17 cellular contexts compared by ENCODE assay signal in the genomic region with DNA sequence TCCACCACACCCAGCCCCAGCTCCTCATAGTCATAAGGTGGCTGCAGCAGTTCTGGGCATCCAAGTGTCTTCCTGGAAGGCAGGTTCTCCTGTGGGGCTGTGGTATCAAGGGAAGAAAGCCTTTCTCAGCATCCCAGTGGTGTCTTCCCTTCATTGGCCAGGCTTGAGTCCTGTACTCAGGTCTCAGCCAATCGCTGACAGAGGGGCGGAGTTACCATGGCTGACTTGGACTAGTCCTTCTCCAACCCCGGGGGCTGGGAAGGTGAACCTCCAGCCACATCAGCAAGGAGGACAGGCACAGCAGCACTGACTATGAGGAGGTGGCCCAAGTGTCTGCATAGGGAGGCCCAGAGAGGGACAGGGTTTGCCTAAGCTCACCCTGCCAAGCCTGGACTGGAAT.
A peak's percentile ranks its signal among the peaks of the same experiment; 100 is the strongest.
DNase-seq lines count a peak whose midpoint lies in the region; ATAC-seq, FAIRE-seq and TF ChIP-seq lines count a peak whose summit lies in the region.
"Had no signal": no experiment of that assay in that cellular context is flagged by ENCODE, and none has a peak within 500 bp of the region (broad histone marks: within the 10 kb centered on the region; RNA-seq: fewer than 3 reads in every experiment).

No MANE protein-coding gene starts in this region.

- ATAC-seq in A549: peak; percentile 23 to 61; a peak in 4 of 6 replicates
- ATAC-seq in HG03135 (IDR thresholded peaks at IDR 0.05; ENCODE audit: unreplicated experiment): peak; percentile 31
- peak; percentile 19 for ATAC-seq in activated naive CD8-positive, alpha-beta T cell treated with anti-CD3 and anti-CD28 coated beads, Interleukin-2, amount 10 ng/mL, durations not matched to agents 7 days and 5 days (ENCODE audit: low read depth)
- ATAC-seq in HG03521 (IDR thresholded peaks at IDR 0.05; ENCODE audit: unreplicated experiment): no peak
- ATAC-seq: left ventricle myocardium superior, sciatic nerve had no signal

- POLR2A ChIA-PET in A549 (lab: Yijun Ruan, JAX): no interaction called here
- POLR2A ChIA-PET in activated naive CD8-positive, alpha-beta T cell treated with anti-CD3 and anti-CD28 coated beads, Interleukin-2, amount 10 ng/mL, durations not matched to agents 7 days and 5 days (lab: Charles Lee): interaction anchor here (1.2 to 2.5 kb wide), 2 partner anchors 12 to 23 kb away, joined by 7 to 8 read pairs; no protein-coding TSS in a partner anchor

- H3K4me1 ChIP-seq in A549: no peaks in the 10 kb centered on the region
- H3K4me1 ChIP-seq in BLaER1 treated with 17β-estradiol and CSF1 and Interleukin-3, amounts not matched to agents 10 nM and 100 nM: peaks cover 0 to 29% (median 21%) of the 10 kb centered on the region in 10 experiments; a peak in 15 of 20 replicates
- H3K4me1 ChIP-seq: parathyroid adenoma had no signal

- no peak for FAIRE-seq in A549 (lab: Jason Lieb, UNC)

- no peaks in the 10 kb centered on the region for H3K36me3 ChIP-seq in BLaER1 treated with 17β-estradiol and CSF1 and Interleukin-3, amounts not matched to agents 10 nM and 100 nM

- no peaks in the 10 kb centered on the region for H3K27me3 ChIP-seq in BLaER1 treated with 17β-estradiol and CSF1 and Interleukin-3, amounts not matched to agents 10 nM and 100 nM

- H4K20me1 ChIP-seq in BLaER1 treated with 17β-estradiol and CSF1 and Interleukin-3, amounts not matched to agents 10 nM and 100 nM: no peaks in the 10 kb centered on the region

- H3K36me3 Mint-ChIP-seq in activated naive CD8-positive, alpha-beta T cell treated with anti-CD3 and anti-CD28 coated beads, Interleukin-2, amount 10 ng/mL, durations not matched to agents 7 days and 5 days: no peaks in the 10 kb centered on the region
- H3K36me3 Mint-ChIP-seq: activated naive CD4-positive, alpha-beta T cell treated with anti-CD3 and anti-CD28 coated beads, Interleukin-2, amount 50 U/mL, for 24 hours had no signal

- 58% methylated on average over 2 of the region's 3 CpGs for WGBS in A549 (ENCODE audit: missing lambda C conversion rate)

- TF ChIP-seq EP300 in A549 (IDR thresholded peaks at IDR 0.05): no peak

- CTCF ChIA-PET in A549 (lab: Yijun Ruan, JAX): no interaction called here

- TF ChIP-seq RAD21 in A549 (conservative IDR thresholded peaks at IDR 0.05 in 1 of 2, IDR thresholded peaks at IDR 0.05 in 1 of 2): no peak

- H3K9ac ChIP-seq in BLaER1 treated with 17β-estradiol and CSF1 and Interleukin-3, amounts not matched to agents 10 nM and 100 nM: 0 out of 22 replicates have a peak overlapping the region, but pooled peaks of 1 of the 11 experiments have one; percentile 18
- H3K9ac ChIP-seq: parathyroid adenoma had no signal

- H3K9me3 ChIP-seq in A549: no peaks in the 10 kb centered on the region
- no peaks in the 10 kb centered on the region for H3K9me3 ChIP-seq in BLaER1 treated with 17β-estradiol and CSF1 and Interleukin-3, amounts not matched to agents 10 nM and 100 nM (replicated peaks in 1 of 11)

- H3K4me3 Mint-ChIP-seq in activated naive CD8-positive, alpha-beta T cell treated with anti-CD3 and anti-CD28 coated beads, Interleukin-2, amount 10 ng/mL, durations not matched to agents 7 days and 5 days: no peak overlapping the region
- H3K4me3 Mint-ChIP-seq: activated naive CD4-positive, alpha-beta T cell treated with anti-CD3 and anti-CD28 coated beads, Interleukin-2, amount 50 U/mL, for 24 hours had no signal

- H3K27me3 Mint-ChIP-seq in activated naive CD8-positive, alpha-beta T cell treated with anti-CD3 and anti-CD28 coated beads, Interleukin-2, amount 10 ng/mL, durations not matched to agents 7 days and 5 days: peaks cover 23% of the 10 kb centered on the region

- H3K9me3 Mint-ChIP-seq in activated naive CD8-positive, alpha-beta T cell treated with anti-CD3 and anti-CD28 coated beads, Interleukin-2, amount 10 ng/mL, durations not matched to agents 7 days and 5 days: no peaks in the 10 kb centered on the region
- H3K9me3 Mint-ChIP-seq: activated naive CD4-positive, alpha-beta T cell treated with anti-CD3 and anti-CD28 coated beads, Interleukin-2, amount 50 U/mL, for 24 hours had no signal

- H3K4me1 Mint-ChIP-seq in activated naive CD8-positive, alpha-beta T cell treated with anti-CD3 and anti-CD28 coated beads, Interleukin-2, amount 10 ng/mL, durations not matched to agents 7 days and 5 days: peaks cover 31% of the 10 kb centered on the region

- H3K4me3 ChIP-seq in A549: no peak overlapping the region
- no peak overlapping the region for H3K4me3 ChIP-seq in BLaER1 treated with 17β-estradiol and CSF1 and Interleukin-3, amounts not matched to agents 10 nM and 100 nM

- no peak for TF ChIP-seq POLR2A in A549 (IDR thresholded peaks at IDR 0.05; ENCODE audit: low read length)

- H3K4me2 ChIP-seq in A549: no peak overlapping the region
- H3K4me2 ChIP-seq in BLaER1 treated with 17β-estradiol and CSF1 and Interleukin-3, amounts not matched to agents 10 nM and 100 nM: peak overlapping the region in 6 of 11 experiments; percentile 15 to 47 (median 30); a peak in 9 of 22 replicates

- H3K27ac Mint-ChIP-seq in activated naive CD8-positive, alpha-beta T cell treated with anti-CD3 and anti-CD28 coated beads, Interleukin-2, amount 10 ng/mL, durations not matched to agents 7 days and 5 days: peak overlapping the region; percentile 12
- H3K27ac Mint-ChIP-seq: activated naive CD4-positive, alpha-beta T cell treated with anti-CD3 and anti-CD28 coated beads, Interleukin-2, amount 50 U/mL, for 24 hours had no signal

- no peak overlapping the region for H3K27ac ChIP-seq in A549
- peak overlapping the region in 4 of 11 experiments; percentile 21 to 35 (median 29); a peak in 6 of 22 replicates for H3K27ac ChIP-seq in BLaER1 treated with 17β-estradiol and CSF1 and Interleukin-3, amounts not matched to agents 10 nM and 100 nM
- H3K27ac ChIP-seq: parathyroid adenoma had no signal

- DNase-seq in A549 (ENCODE audit: low read depth in 1 of 2, low spot score in 1 of 2) (peak in 1 of 2 experiments; percentile 12), inferior parietal cortex (ENCODE audit: extremely low spot score) (no peak), NCI-H2227 (lab: John Stamatoyannopoulos, UW; ENCODE audit: unreplicated experiment) (no peak)
- DNase-seq in activated naive CD8-positive, alpha-beta T cell treated with anti-CD3 and anti-CD28 coated beads, Interleukin-2, amount 10 ng/mL, durations not matched to agents 7 days and 5 days: no peak
- DNase-seq: activated CD4-positive, CD25-positive, alpha-beta regulatory T cell; cerebellar nuclear complex; foreskin fibroblast; GOT3; left ventricle myocardium superior; NCI-H2171 treated with DMSO at 0.1 percent for 48 hours; NCI-H526 treated with DMSO at 0.1 percent for 48 hours had no signal

- TF ChIP-seq CTCF in A549 (IDR thresholded peaks at IDR 0.05): no peak

TF ChIP-seq in A549, 52 proteins besides CTCF, POLR2A, EP300 and RAD21 (continues in another document):
- TF ChIP-seq USF2 (IDR thresholded peaks at IDR 0.05) (no peak), MAZ (IDR thresholded peaks at IDR 0.05; ENCODE audit: borderline replicate concordance, low read depth, low read length) (no peak), HOXA7 (CRISPR knock-in tag; IDR thresholded peaks at IDR 0.05) (no peak), HOXB13 (CRISPR knock-in tag; IDR thresholded peaks at IDR 0.05; ENCODE audit: low read depth) (no peak), RFX5 (IDR thresholded peaks at IDR 0.05) (no peak), RNF2 (IDR thresholded peaks at IDR 0.05; ENCODE audit: borderline replicate concordance, low read depth) (no peak), JUN (IDR thresholded peaks at IDR 0.05) (no peak), PHF8 (IDR thresholded peaks at IDR 0.05; ENCODE audit: borderline replicate concordance, low read depth) (no peak), EHF (CRISPR knock-in tag; IDR thresholded peaks at IDR 0.05) (no peak), NFE2L2 (conservative IDR thresholded peaks at IDR 0.05; ENCODE audit: low read length) (no peak), NR3C1 (IDR thresholded peaks at IDR 0.05) (no peak), ATOH8 (CRISPR knock-in tag; IDR thresholded peaks at IDR 0.05; ENCODE audit: low read depth) (no peak), EHMT2 (IDR thresholded peaks at IDR 0.05; ENCODE audit: low read depth) (no peak), HOXB5 (CRISPR knock-in tag; IDR thresholded peaks at IDR 0.05) (no peak), CEBPB (IDR thresholded peaks at IDR 0.05) (no peak), MAFK (IDR thresholded peaks at IDR 0.05; ENCODE audit: partially characterized antibody) (no peak), KDM5A (IDR thresholded peaks at IDR 0.05) (no peak)
